ENCODE assay signal across 12 cellular contexts in the genomic region with DNA sequence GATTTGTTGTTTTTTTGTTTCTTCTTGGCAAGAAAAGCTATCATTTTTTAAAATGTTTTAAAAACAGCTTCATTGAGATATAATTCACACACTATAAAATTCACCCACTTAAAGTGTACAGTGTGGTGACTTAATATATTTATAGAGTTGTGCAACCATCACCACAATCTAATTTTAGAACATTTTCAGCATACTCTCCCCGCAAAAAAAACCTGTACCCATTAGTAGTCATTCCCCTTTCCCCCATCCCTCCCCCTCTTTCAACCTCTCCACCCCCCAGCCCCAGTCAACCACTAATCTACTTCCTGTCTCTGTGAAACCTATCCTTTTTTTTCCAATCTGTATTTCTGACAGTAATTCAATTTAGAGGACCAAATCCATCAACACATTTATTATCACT.
DNase-seq lines count a peak whose midpoint lies in the region; ATAC-seq lines count a peak whose summit lies in the region.
"Had no signal": no experiment of that assay in that cellular context is flagged by ENCODE, and none has a peak within 500 bp of the region (broad histone marks: within the 10 kb centered on the region; RNA-seq: fewer than 3 reads in every experiment).

No MANE protein-coding gene starts in this region.

- peak; percentile 69 for ATAC-seq in GM18858 (IDR thresholded peaks at IDR 0.05; ENCODE audit: unreplicated experiment)
- ATAC-seq in HG02678 (IDR thresholded peaks at IDR 0.05; ENCODE audit: unreplicated experiment): peak; percentile 43

- peak; percentile 74 to 85 for DNase-seq in NOMO-1 (lab: John Stamatoyannopoulos, UW; ENCODE audit: unreplicated experiment in 2 of 2)
- peak; percentile 14 for DNase-seq in hepatic stellate cell (ENCODE audit: low spot score)
- no peak for DNase-seq in DMS 273 treated with DMSO at 0.1 percent for 48 hours (lab: John Stamatoyannopoulos, UW)
- no peak for DNase-seq in DMS114 treated with DMSO at 0.1 percent for 48 hours (lab: John Stamatoyannopoulos, UW; ENCODE audit: unreplicated experiment)
- no peak for DNase-seq in activated naive CD4-positive, alpha-beta T cell treated with Interleukin-2 at 50 U/mL for 16 hours
- DNase-seq in ecto neural progenitor cell (ENCODE audit: low spot score): no peak
- DNase-seq: activated naive CD8-positive, alpha-beta T cell treated with anti-CD3 and anti-CD28 coated beads, Interleukin-2, amount 10 ng/mL, durations not matched to agents 7 days and 5 days; heart right ventricle; NCI-H2081 treated with DMSO at 0.1 percent for 48 hours; upper lobe of left lung had no signal

Comparison
In these comparisons a context has a peak if more than half of its experiments do, and no peak if none do; other contexts are left out.
1. DNase-seq: peak in NOMO-1 (2 of 2) and hepatic stellate cell (single experiment); none in DMS 273 treated with DMSO at 0.1 percent for 48 hours (single experiment), DMS114 treated with DMSO at 0.1 percent for 48 hours (single experiment), activated naive CD4-positive, alpha-beta T cell treated with Interleukin-2 at 50 U/mL for 16 hours (single experiment) and ecto neural progenitor cell (single experiment).